Comparison of ENCODE assay signal across 34 cellular contexts in the genomic region with DNA sequence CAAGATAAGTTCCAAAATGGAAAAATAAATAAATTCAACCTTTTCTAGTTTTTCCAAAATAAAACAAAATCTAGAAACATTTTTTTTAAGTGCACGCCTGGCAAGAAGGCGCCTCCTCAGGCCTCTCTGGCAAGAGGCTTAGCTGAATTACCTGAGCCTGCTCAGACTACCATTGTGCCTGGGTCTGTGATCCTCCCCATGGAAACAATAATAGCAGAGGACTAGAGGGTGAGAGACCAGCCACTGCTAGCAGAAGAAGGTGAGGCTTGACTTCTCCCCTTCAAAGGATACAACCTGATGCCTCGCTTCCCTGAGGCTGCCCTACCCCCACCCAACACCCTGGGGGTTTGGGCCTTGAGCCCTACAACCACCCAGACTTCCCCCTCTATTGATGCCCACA. TPM values are rescaled to one million over a fixed set of nuclear protein-coding genes. Genes with fewer than 3 reads are reported as not detected.
"Had no signal": no experiment of that assay in that cellular context is flagged by ENCODE, and none has a peak within 500 bp of the region (broad histone marks: within the 10 kb centered on the region; RNA-seq: fewer than 3 reads in every experiment).

No MANE protein-coding gene starts in this region.

- H3K27ac Mint-ChIP-seq: activated CD4-positive, alpha-beta memory T cell treated with anti-CD3 and anti-CD28 coated beads for 36 hours; activated CD4-positive, alpha-beta T cell treated with anti-CD3 and anti-CD28 coated beads for 36 hours; activated CD4-positive, alpha-beta T cell treated with anti-CD3 and anti-CD28 coated beads, Interleukin-2, amount 10 ng/mL, durations not matched to agents 24 days and 14 days; activated naive CD4-positive, alpha-beta T cell treated with anti-CD3 and anti-CD28 coated beads, Interleukin-2, amount 10 ng/mL, durations not matched to agents 7 days and 5 days; activated naive CD4-positive, alpha-beta T cell treated with anti-CD3 and anti-CD28 coated beads, Interleukin-2, amount 50 U/mL, for 72 hours; activated naive CD8-positive, alpha-beta T cell treated with anti-CD3 and anti-CD28 coated beads, Interleukin-2, amount 10 ng/mL, durations not matched to agents 7 days and 5 days; activated T-cell treated with anti-CD3 and anti-CD28 coated beads, Interleukin-2, amount 50 U/mL, for 24 hours; activated T-cell treated with anti-CD3 and anti-CD28 coated beads, Interleukin-2, amount 50 U/mL, for 72 hours; brain; T-helper 17 cell; T-helper 2 cell treated with Interferon-gamma antibody and Interleukin-4, amounts not matched to agents 5 μg/mL and 100 μg/mL, for 36 hours had no signal

- H3K27me3 ChIP-seq: ascending aorta, breast epithelium, cardiac muscle cell, colonic mucosa, esophagus squamous epithelium had no signal

- H3K4me1 ChIP-seq: ascending aorta, breast epithelium, colonic mucosa, esophagus squamous epithelium had no signal

- H3K4me3 ChIP-seq: ascending aorta, breast epithelium, cardiac muscle cell, colonic mucosa, esophagus squamous epithelium had no signal

- H3K36me3 ChIP-seq: ascending aorta, breast epithelium, cardiac muscle cell, colonic mucosa, esophagus squamous epithelium, WERI-Rb-1 had no signal

- DNase-seq: activated CD4-positive, alpha-beta memory T cell treated with anti-CD3 and anti-CD28 coated beads for 36 hours; activated CD4-positive, alpha-beta T cell treated with anti-CD3 and anti-CD28 coated beads for 36 hours; activated CD4-positive, alpha-beta T cell treated with anti-CD3 and anti-CD28 coated beads, Interleukin-2, amount 10 ng/mL, durations not matched to agents 24 days and 14 days; activated CD4-positive, CD25-positive, alpha-beta regulatory T cell; activated CD4-positive, CD25-positive, alpha-beta regulatory T cell treated with anti-CD3 and anti-CD28 coated beads, Interleukin-2, amount 50 U/mL, for 72 hours; activated CD8-positive, alpha-beta memory T cell treated with anti-CD3 and anti-CD28 coated beads, Interleukin-2, amount 50 U/mL, for 48 hours; activated gamma-delta T cell; activated naive CD4-positive, alpha-beta T cell; activated naive CD4-positive, alpha-beta T cell treated with anti-CD3 and anti-CD28 coated beads, Interleukin-2, amount 10 ng/mL, durations not matched to agents 7 days and 5 days; activated naive CD8-positive, alpha-beta T cell treated with anti-CD3 and anti-CD28 coated beads, Interleukin-2, amount 10 ng/mL, durations not matched to agents 7 days and 5 days; activated T-cell treated with anti-CD3 and anti-CD28 coated beads for 4 hours; activated T-cell treated with anti-CD3 and anti-CD28 coated beads, Interleukin-2, amount 50 U/mL, for 24 hours; activated T-cell treated with anti-CD3 and anti-CD28 coated beads, Interleukin-2, amount 50 U/mL, for 72 hours; central memory CD4-positive, alpha-beta T cell; cerebellar nuclear complex; colonic mucosa; effector CD8-positive, alpha-beta T cell; esophagus squamous epithelium; T-helper 1 cell; T-helper 17 cell; T1000; WERI-Rb-1 had no signal

- H3K9me3 Mint-ChIP-seq: activated CD4-positive, alpha-beta memory T cell treated with anti-CD3 and anti-CD28 coated beads for 36 hours; activated CD4-positive, alpha-beta T cell treated with anti-CD3 and anti-CD28 coated beads, Interleukin-2, amount 10 ng/mL, durations not matched to agents 24 days and 14 days; activated naive CD4-positive, alpha-beta T cell treated with anti-CD3 and anti-CD28 coated beads, Interleukin-2, amount 10 ng/mL, durations not matched to agents 7 days and 5 days; activated naive CD4-positive, alpha-beta T cell treated with anti-CD3 and anti-CD28 coated beads, Interleukin-2, amount 50 U/mL, for 72 hours; activated naive CD8-positive, alpha-beta T cell treated with anti-CD3 and anti-CD28 coated beads, Interleukin-2, amount 10 ng/mL, durations not matched to agents 7 days and 5 days; activated T-cell treated with anti-CD3 and anti-CD28 coated beads, Interleukin-2, amount 50 U/mL, for 24 hours; activated T-cell treated with anti-CD3 and anti-CD28 coated beads, Interleukin-2, amount 50 U/mL, for 72 hours; T-helper 2 cell treated with Interferon-gamma antibody and Interleukin-4, amounts not matched to agents 5 μg/mL and 100 μg/mL, for 36 hours had no signal

- H3K27me3 Mint-ChIP-seq: activated CD4-positive, alpha-beta memory T cell treated with anti-CD3 and anti-CD28 coated beads for 36 hours; activated CD4-positive, alpha-beta T cell treated with anti-CD3 and anti-CD28 coated beads for 36 hours; activated T-cell treated with anti-CD3 and anti-CD28 coated beads, Interleukin-2, amount 50 U/mL, for 24 hours; T-helper 17 cell had no signal

- H3K27ac ChIP-seq: ascending aorta, breast epithelium, cardiac muscle cell, colonic mucosa, epithelial cell of prostate, esophagus squamous epithelium, WERI-Rb-1 had no signal

- H3K36me3 Mint-ChIP-seq: activated CD4-positive, alpha-beta memory T cell treated with anti-CD3 and anti-CD28 coated beads for 36 hours; activated naive CD4-positive, alpha-beta T cell treated with anti-CD3 and anti-CD28 coated beads, Interleukin-2, amount 10 ng/mL, durations not matched to agents 7 days and 5 days; activated naive CD4-positive, alpha-beta T cell treated with anti-CD3 and anti-CD28 coated beads, Interleukin-2, amount 50 U/mL, for 72 hours; activated naive CD8-positive, alpha-beta T cell treated with anti-CD3 and anti-CD28 coated beads, Interleukin-2, amount 10 ng/mL, durations not matched to agents 7 days and 5 days; brain had no signal

- H3K4me1 Mint-ChIP-seq: activated CD4-positive, alpha-beta T cell treated with anti-CD3 and anti-CD28 coated beads for 36 hours; activated CD4-positive, alpha-beta T cell treated with anti-CD3 and anti-CD28 coated beads, Interleukin-2, amount 10 ng/mL, durations not matched to agents 24 days and 14 days; activated naive CD4-positive, alpha-beta T cell treated with anti-CD3 and anti-CD28 coated beads, Interleukin-2, amount 10 ng/mL, durations not matched to agents 7 days and 5 days; activated naive CD8-positive, alpha-beta T cell treated with anti-CD3 and anti-CD28 coated beads, Interleukin-2, amount 10 ng/mL, durations not matched to agents 7 days and 5 days; brain; T-helper 17 cell had no signal

- H3K4me3 Mint-ChIP-seq: activated CD4-positive, alpha-beta memory T cell treated with anti-CD3 and anti-CD28 coated beads for 36 hours; activated CD4-positive, alpha-beta T cell treated with anti-CD3 and anti-CD28 coated beads for 36 hours; activated CD4-positive, alpha-beta T cell treated with anti-CD3 and anti-CD28 coated beads, Interleukin-2, amount 10 ng/mL, durations not matched to agents 24 days and 14 days; activated naive CD4-positive, alpha-beta T cell treated with anti-CD3 and anti-CD28 coated beads, Interleukin-2, amount 10 ng/mL, durations not matched to agents 7 days and 5 days; activated naive CD8-positive, alpha-beta T cell treated with anti-CD3 and anti-CD28 coated beads, Interleukin-2, amount 10 ng/mL, durations not matched to agents 7 days and 5 days; activated T-cell treated with anti-CD3 and anti-CD28 coated beads, Interleukin-2, amount 50 U/mL, for 24 hours; activated T-cell treated with anti-CD3 and anti-CD28 coated beads, Interleukin-2, amount 50 U/mL, for 72 hours; brain; T-helper 17 cell; T-helper 2 cell treated with Interferon-gamma antibody and Interleukin-4, amounts not matched to agents 5 μg/mL and 100 μg/mL, for 36 hours had no signal

- H3K9me3 ChIP-seq: ascending aorta, breast epithelium, colonic mucosa, esophagus squamous epithelium had no signal

RNA-seq across cellular contexts. Expression of gene TERB1, which starts 14.8 kb away (rescaled TPM):
- total RNA-seq: activated CD4-positive, alpha-beta memory T cell treated with anti-CD3 and anti-CD28 coated beads for 36 hours; activated naive CD4-positive, alpha-beta T cell treated with anti-CD3 and anti-CD28 coated beads, Interleukin-2, amount 50 U/mL, for 72 hours; activated naive CD8-positive, alpha-beta T cell treated with anti-CD3 and anti-CD28 coated beads, Interleukin-2, amount 10 ng/mL, durations not matched to agents 7 days and 5 days; ascending aorta; cardiac muscle cell; dermis microvascular lymphatic vessel endothelial cell; endothelial cell of umbilical vein; esophagus squamous epithelium; fibroblast of villous mesenchyme had no signal

RNA-seq across cellular contexts. Expression of gene CA7, which starts 57.7 kb away (rescaled TPM):
- total RNA-seq: activated naive CD4-positive, alpha-beta T cell treated with anti-CD3 and anti-CD28 coated beads, Interleukin-2, amount 50 U/mL, for 72 hours; activated naive CD8-positive, alpha-beta T cell treated with anti-CD3 and anti-CD28 coated beads, Interleukin-2, amount 10 ng/mL, durations not matched to agents 7 days and 5 days; activated T-cell treated with anti-CD3 and anti-CD28 coated beads, Interleukin-2, amount 50 U/mL, for 72 hours; ascending aorta; dermis microvascular lymphatic vessel endothelial cell; endothelial cell of umbilical vein; esophagus squamous epithelium; fibroblast of lung; fibroblast of villous mesenchyme; frontal cortex; T-helper 17 cell had no signal
